8 cellular contexts compared by ENCODE assay signal in genomic region chr11:76512851-76513653, GRCh38.
DNase-seq lines count a peak whose midpoint lies in the region; ATAC-seq and TF ChIP-seq lines count a peak whose summit lies in the region.

No MANE protein-coding gene starts in this region.

- H3K9ac ChIP-seq in colonic mucosa (ENCODE audit: low read depth in 2 of 2, low read length in 2 of 2) = no peak overlapping the region

- intact Hi-C loops in colonic mucosa (cut with DNase I) = no loop called here
- intact Hi-C loops in head of caudate nucleus (cut with DNase I) = no loop called here

- peak; percentile 16 for TF ChIP-seq CTCF in colonic mucosa (IDR thresholded peaks at IDR 0.05)
- TF ChIP-seq CTCF in osteoblast (IDR thresholded peaks at IDR 0.05; ENCODE audit: extremely low read depth, low read depth, low read length) = peak; percentile 58

- H3K4me3 ChIP-seq in colonic mucosa = no peak overlapping the region
- H3K4me3 ChIP-seq in osteoblast (ENCODE audit: insufficient read depth, low read length) = no peak overlapping the region

- H3K36me3 ChIP-seq in colonic mucosa (no peaks in the 10 kb centered on the region), osteoblast (ENCODE audit: insufficient read depth, low read length) (peaks cover 12% of the 10 kb centered on the region)

- H3K27me3 ChIP-seq in colonic mucosa (no peaks in the 10 kb centered on the region), osteoblast (ENCODE audit: insufficient read depth, low read length) (no peaks in the 10 kb centered on the region)

- no peak overlapping the region for H3K4me2 ChIP-seq in osteoblast (ENCODE audit: insufficient read depth, low read length)

- H3K79me2 ChIP-seq in osteoblast (ENCODE audit: insufficient read depth, low read length) = no peaks in the 10 kb centered on the region

- no peak overlapping the region for H2AFZ ChIP-seq in osteoblast (ENCODE audit: low read length)

- H3K27ac ChIP-seq in colonic mucosa (no peak overlapping the region), osteoblast (ENCODE audit: low read depth, low read length) (no peak overlapping the region)

- peaks cover 4% of the 10 kb centered on the region for H4K20me1 ChIP-seq in osteoblast (ENCODE audit: insufficient read depth, low read length)

- peak; percentile 58 for DNase-seq in EH (ENCODE audit: low read depth)
- peak; percentile 26 for DNase-seq in NCI-H1694 treated with DMSO at 0.1 percent for 48 hours (lab: John Stamatoyannopoulos, UW)
- no peak for DNase-seq in colonic mucosa
- no peak for DNase-seq in osteoblast (ENCODE audit: insufficient read length, low spot score, missing footprints)
- no peak for DNase-seq in head of caudate nucleus
- DNase-seq in NCI-H1930 (lab: John Stamatoyannopoulos, UW) = no peak
- DNase-seq in NCI-H345 (lab: John Stamatoyannopoulos, UW) = no peak

- no peaks in the 10 kb centered on the region for H3K9me3 ChIP-seq in colonic mucosa
- H3K9me3 ChIP-seq in osteoblast (ENCODE audit: low read depth, low read length) = no peaks in the 10 kb centered on the region

- H3K4me1 ChIP-seq in colonic mucosa (no peaks in the 10 kb centered on the region), osteoblast (ENCODE audit: insufficient read depth, low read length) (peaks cover 17% of the 10 kb centered on the region)

- ATAC-seq in HG03469 (IDR thresholded peaks at IDR 0.05; ENCODE audit: unreplicated experiment) = no peak

Comparison
In these comparisons a context has a peak if more than half of its experiments do, and no peak if none do; other contexts are left out.
1. DNase-seq: peak in EH (single experiment) and NCI-H1694 treated with DMSO at 0.1 percent for 48 hours (single experiment); none in colonic mucosa (single experiment), osteoblast (single experiment), head of caudate nucleus (0 of 42), NCI-H1930 (0 of 2) and NCI-H345 (single experiment).